In genomic region chr10:130141878-130142277, GRCh38 we compare ENCODE assay signal across 9 cellular contexts. TPM values are rescaled to one million over a fixed set of nuclear protein-coding genes. Genes with fewer than 3 reads are reported as not detected.
DNase-seq lines count a peak whose midpoint lies in the region; TF ChIP-seq lines count a peak whose summit lies in the region.
"Had no signal": no experiment of that assay in that cellular context is flagged by ENCODE, and none has a peak within 500 bp of the region (broad histone marks: within the 10 kb centered on the region; RNA-seq: fewer than 3 reads in every experiment).

No MANE protein-coding gene starts in this region.

- peaks cover 10% of the 10 kb centered on the region for H3K36me3 ChIP-seq in smooth muscle cell (ENCODE audit: low read depth)

- peak; percentile 66 for DNase-seq in activated effector memory CD4-positive, alpha-beta T cell treated with anti-CD3 and anti-CD28 coated beads, Interleukin-2, amount 50 U/mL, for 16 hours
- no peak for DNase-seq in activated effector memory CD4-positive, alpha-beta T cell treated with Interleukin-2 at 50 U/mL for 16 hours
- DNase-seq in HFFc6 (no peak), smooth muscle cell (lab: John Stamatoyannopoulos, UW; ENCODE audit: unreplicated experiment) (no peak), HPDE6-E6E7 (ENCODE audit: extremely low spot score) (no peak), H4 (ENCODE audit: low spot score) (no peak), glutamatergic neuron (no peak)
- peak; percentile 44 for DNase-seq in Jurkat, Clone E6-1 (ENCODE audit: low read depth, low spot score)
- DNase-seq: stimulated activated naive CD4-positive, alpha-beta T cell treated with Interleukin-2 at 50 U/mL for 16 hours had no signal

- H3K4me3 Mint-ChIP-seq in HFFc6, result no peak overlapping the region; the same call in 1 of the 2 replicates
- no peak overlapping the region for H3K4me3 Mint-ChIP-seq in glutamatergic neuron (ENCODE audit: unreplicated experiment)

- 52% methylated on average over 2 of the region's 2 CpGs for WGBS in smooth muscle cell (ENCODE audit: low lambda C conversion rate)

- no peak for TF ChIP-seq CTCF in HFFc6 (IDR thresholded peaks at IDR 0.05)
- TF ChIP-seq CTCF in smooth muscle cell (IDR thresholded peaks at IDR 0.05; ENCODE audit: borderline replicate concordance, insufficient read depth, poor library complexity, severe bottlenecking), result no peak
- TF ChIP-seq CTCF in glutamatergic neuron (IDR thresholded peaks at IDR 0.05; ENCODE audit: partially characterized antibody, unreplicated experiment), result no peak

- H3F3A ChIP-seq in smooth muscle cell (ENCODE audit: low read depth), result no peaks in the 10 kb centered on the region

- H2AFZ ChIP-seq in smooth muscle cell (ENCODE audit: low read depth), result no peak overlapping the region

- no peaks in the 10 kb centered on the region for H3K27me3 ChIP-seq in smooth muscle cell (ENCODE audit: low read depth)

- peaks cover 26% of the 10 kb centered on the region for H3K36me3 Mint-ChIP-seq in HFFc6 (ENCODE audit: low read depth)
- no peaks in the 10 kb centered on the region for H3K36me3 Mint-ChIP-seq in glutamatergic neuron (ENCODE audit: unreplicated experiment)

- H4K20me1 ChIP-seq in smooth muscle cell (ENCODE audit: low read depth), result peaks cover 99% of the 10 kb centered on the region

- no peaks in the 10 kb centered on the region for H3K9me3 Mint-ChIP-seq in HFFc6
- H3K9me3 Mint-ChIP-seq in glutamatergic neuron (ENCODE audit: unreplicated experiment), result no peaks in the 10 kb centered on the region

- no peak overlapping the region for H3K4me2 ChIP-seq in smooth muscle cell

- H3K27ac Mint-ChIP-seq in HFFc6 (peak overlapping the region; percentile 58), glutamatergic neuron (ENCODE audit: unreplicated experiment) (no peak overlapping the region)

- peaks cover 13% of the 10 kb centered on the region for H3K4me1 ChIP-seq in smooth muscle cell (ENCODE audit: low read depth)

- no peaks in the 10 kb centered on the region for H3K9me3 ChIP-seq in smooth muscle cell (replicated peaks; ENCODE audit: low read depth)

- H3K79me2 ChIP-seq in smooth muscle cell (ENCODE audit: low read depth), result peaks cover 99% of the 10 kb centered on the region

- H3K27ac ChIP-seq in smooth muscle cell (ENCODE audit: low read depth), result peak overlapping the region; percentile 35

- H3K9ac ChIP-seq in smooth muscle cell (ENCODE audit: low read depth), result peak overlapping the region; percentile 22

- no peak overlapping the region for H3K4me3 ChIP-seq in Jurkat, Clone E6-1 (ENCODE audit: low read length)
- no peak overlapping the region for H3K4me3 ChIP-seq in smooth muscle cell

- peaks cover 48% of the 10 kb centered on the region for H3K4me1 Mint-ChIP-seq in HFFc6 (ENCODE audit: low read depth)
- H3K4me1 Mint-ChIP-seq in glutamatergic neuron (ENCODE audit: low read depth, unreplicated experiment), result peaks cover 18% of the 10 kb centered on the region

- H3K27me3 Mint-ChIP-seq in HFFc6 (ENCODE audit: insufficient read depth), result peaks cover 1% of the 10 kb centered on the region
- H3K27me3 Mint-ChIP-seq in glutamatergic neuron (ENCODE audit: unreplicated experiment), result peaks cover 4% of the 10 kb centered on the region

RNA-seq across cellular contexts. Expression of gene GLRX3, which starts 5.7 kb away (rescaled TPM):
- 100 to 1,000 TPM in 5 of 6 experiments, 10 to 100 TPM in 1; 96.2 to 123 (median 112) TPM for total RNA-seq in HFFc6 (2021; fragmentation: NEBNext Ultra II Directional; extraction: Animal tissue kit (Norgen Biotek cat#: 25700))
- 147 TPM for polyA plus RNA-seq in Jurkat, Clone E6-1 (2012; ENCODE audit: insufficient read depth, insufficient read length)
- total RNA-seq in smooth muscle cell, result 101 and 125 TPM in 2 replicates
- polyA plus RNA-seq in smooth muscle cell, result 127 and 132 TPM in 2 replicates
- total RNA-seq in H4 (2014; rRNA removed; shearing (Covaris generic)), result 163 and 181 TPM in 2 replicates
- 80.1 TPM for total RNA-seq in glutamatergic neuron (ENCODE audit: unreplicated experiment)

RNA-seq across cellular contexts. Expression of gene C10orf143, which starts 31.2 kb away (rescaled TPM):
- total RNA-seq in HFFc6 (2021; fragmentation: NEBNext Ultra II Directional; extraction: Animal tissue kit (Norgen Biotek cat#: 25700)), result 1 to 10 TPM; 1.9 to 2.6 (median 2.4) TPM
- 7.5 TPM for polyA plus RNA-seq in Jurkat, Clone E6-1 (2012; ENCODE audit: insufficient read depth, insufficient read length)
- not detected in 2 replicates for total RNA-seq in smooth muscle cell
- 2.0 and 3.4 TPM in 2 replicates for polyA plus RNA-seq in smooth muscle cell
- total RNA-seq in H4 (2014; rRNA removed; shearing (Covaris generic)), result 1.3 and 2.2 TPM in 2 replicates
- total RNA-seq in glutamatergic neuron (ENCODE audit: unreplicated experiment), result 0.96 TPM

Comparison
In these comparisons a context has a peak if more than half of its experiments do, and no peak if none do; other contexts are left out.
1. DNase-seq: peak in activated effector memory CD4-positive, alpha-beta T cell treated with anti-CD3 and anti-CD28 coated beads, Interleukin-2, amount 50 U/mL, for 16 hours (single experiment) and Jurkat, Clone E6-1 (single experiment); none in activated effector memory CD4-positive, alpha-beta T cell treated with Interleukin-2 at 50 U/mL for 16 hours (single experiment), HFFc6 (single experiment), smooth muscle cell (single experiment), HPDE6-E6E7 (single experiment), H4 (single experiment) and glutamatergic neuron (single experiment).